Comparison of ENCODE assay signal across 24 cellular contexts in the genomic region with DNA sequence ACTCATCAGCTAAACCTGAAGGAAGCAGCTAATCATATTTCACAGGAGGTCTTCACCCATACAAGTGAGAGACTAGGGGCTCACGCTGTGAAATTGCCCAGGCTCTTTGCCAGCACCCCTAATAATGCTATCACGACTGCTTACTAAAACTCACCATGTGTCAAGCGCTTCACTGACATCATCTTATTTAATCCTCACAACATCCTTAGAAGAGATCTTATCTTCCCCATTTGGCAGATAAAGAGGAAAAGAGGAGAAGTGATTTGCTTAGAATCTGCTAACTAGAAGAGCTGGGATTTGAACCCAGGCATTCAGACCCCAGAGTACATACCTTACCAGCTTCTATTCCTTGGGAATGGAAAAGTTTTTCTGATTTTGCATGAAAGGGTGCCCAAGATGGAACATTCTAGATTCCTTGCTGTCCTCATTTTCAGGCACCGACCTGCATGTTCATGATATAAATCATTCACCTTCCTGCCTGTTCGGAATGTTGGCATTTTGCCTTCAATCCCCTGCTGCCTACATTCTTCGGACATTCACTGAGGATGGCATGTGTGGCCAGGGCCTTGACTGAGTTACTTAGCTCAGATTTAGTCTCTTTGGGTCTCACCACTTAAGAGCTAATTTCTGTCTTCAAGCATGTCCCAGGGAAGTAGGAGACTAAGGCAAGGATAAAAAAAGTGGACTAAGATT.
DNase-seq lines count a peak whose midpoint lies in the region; ATAC-seq, FAIRE-seq and TF ChIP-seq lines count a peak whose summit lies in the region.
"Had no signal": no experiment of that assay in that cellular context is flagged by ENCODE, and none has a peak within 500 bp of the region (broad histone marks: within the 10 kb centered on the region; RNA-seq: fewer than 3 reads in every experiment).

No MANE protein-coding gene starts in this region.

- no peak for ATAC-seq in SK-N-SH treated with all-trans-retinoic acid at 6 μM for 48 hours
- no peak for ATAC-seq in HG03571 (IDR thresholded peaks at IDR 0.05; ENCODE audit: unreplicated experiment)
- ATAC-seq in sciatic nerve = no peak
- no peak for ATAC-seq in stimulated activated naive CD8-positive, alpha-beta T cell treated with anti-CD3 and anti-CD28 coated beads, Interleukin-15, amount 100 ng/mL, for 72 hours
- ATAC-seq: heart left ventricle, WTC11 had no signal

- H3K27me3 Mint-ChIP-seq in stimulated activated naive CD8-positive, alpha-beta T cell treated with anti-CD3 and anti-CD28 coated beads, Interleukin-15, amount 100 ng/mL, for 72 hours = peaks cover 37% of the 10 kb centered on the region

- H3K27ac ChIP-seq in SK-N-SH (ENCODE audit: low read depth in 2 of 2, low read length in 1 of 2) (peak overlapping the region in 1 of 2 experiments; percentile 92; a peak in 2 of 4 replicates), keratinocyte (ENCODE audit: control insufficient read depth, insufficient read depth, low read length) (peak overlapping the region; percentile 33)
- H3K27ac ChIP-seq: brain microvascular endothelial cell, coronary artery, GM23248, heart left ventricle had no signal

- 59% methylated on average over 6 of the region's 6 CpGs for WGBS in SK-N-SH (ENCODE audit: low lambda C conversion rate)

- H3K9me2 ChIP-seq in SK-N-SH = no peaks in the 10 kb centered on the region

- dilution Hi-C loops in keratinocyte (cut with MboI; ENCODE audit: extremely low pct_ligation_motif_present, low sequenced_read_pairs) = no loop called here

- H3K27me3 ChIP-seq in SK-N-SH (ENCODE audit: insufficient read depth) = no peaks in the 10 kb centered on the region
- H3K27me3 ChIP-seq in keratinocyte (ENCODE audit: control insufficient read depth, extremely low read depth, insufficient read depth, low read length) = no peaks in the 10 kb centered on the region
- H3K27me3 ChIP-seq: brain microvascular endothelial cell, heart left ventricle, tibial artery had no signal

- H3K9me1 ChIP-seq in keratinocyte (ENCODE audit: control insufficient read depth, extremely low read depth, insufficient read depth, low read length) = no peaks in the 10 kb centered on the region

- H3K9me3 ChIP-seq in SK-N-SH (no peaks in the 10 kb centered on the region), keratinocyte (ENCODE audit: control insufficient read depth, low read depth, low read length) (no peaks in the 10 kb centered on the region)
- H3K9me3 ChIP-seq: Caco-2, heart left ventricle, tibial artery had no signal

- no peak overlapping the region for H3K4me3 ChIP-seq in SK-N-SH (ENCODE audit: low read depth in 2 of 2, low read length in 1 of 2)
- no peak overlapping the region for H3K4me3 ChIP-seq in keratinocyte (ENCODE audit: control insufficient read depth in 2 of 3, extremely low read depth in 1 of 3, insufficient read depth in 2 of 3, low read depth in 1 of 3, low read length in 3 of 3)
- H3K4me3 ChIP-seq: coronary artery, GM23248, heart left ventricle, tibial artery had no signal

- no peaks in the 10 kb centered on the region for H3K36me3 ChIP-seq in SK-N-SH (replicated peaks in 1 of 2; ENCODE audit: control insufficient read depth in 1 of 2, insufficient read depth in 2 of 2, low read length in 1 of 2)
- H3K36me3 ChIP-seq in keratinocyte (ENCODE audit: control insufficient read depth in 2 of 2, extremely low read depth in 1 of 2, insufficient read depth in 2 of 2, low read length in 2 of 2) = no peaks in the 10 kb centered on the region
- H3K36me3 ChIP-seq: brain microvascular endothelial cell, heart left ventricle, tibial artery had no signal

- POLR2A ChIA-PET in SK-N-SH (lab: Yijun Ruan, JAX) = no interaction called here

- DNase-seq in SK-N-SH (no peak), astrocyte of the hippocampus (ENCODE audit: low read depth, low spot score) (peak; percentile 65), keratinocyte (ENCODE audit: low read depth, low spot score) (no peak), sciatic nerve (ENCODE audit: low spot score) (no peak)
- no peak for DNase-seq in activated CD4-positive, alpha-beta T cell treated with anti-CD3 and anti-CD28 coated beads for 48 hours
- no peak for DNase-seq in stimulated activated naive CD8-positive, alpha-beta T cell treated with anti-CD3 and anti-CD28 coated beads, Interleukin-15, amount 100 ng/mL, for 72 hours
- DNase-seq: 8988T; activated CD4-positive, alpha-beta memory T cell treated with anti-CD3 and anti-CD28 coated beads for 36 hours; brain microvascular endothelial cell; Caco-2; GM23248; heart left ventricle; NCI-H1417; NCI-H2081 treated with DMSO at 0.1 percent for 48 hours; NK-92 treated with Interleukin-12 subunit alpha and Interleukin-12 subunit beta, amount 100 ng/mL, for 24 hours; stimulated activated CD4-positive, alpha-beta T cell treated with anti-CD3 and anti-CD28 coated beads, Interleukin-4, amount 100 ng/mL, for 4 hours; T-helper 9 cell; tibial artery had no signal

- H3K9ac ChIP-seq in SK-N-SH (peak overlapping the region; percentile 51; the same call in 1 of the 2 replicates), keratinocyte (ENCODE audit: control insufficient read depth, extremely low read depth, insufficient read depth, low read length) (peak overlapping the region; percentile 12)
- H3K9ac ChIP-seq: GM23248 had no signal

- H3K4me2 ChIP-seq in SK-N-SH (no peak overlapping the region), keratinocyte (ENCODE audit: control insufficient read depth, extremely low read depth, insufficient read depth, low read depth, low read length) (peak overlapping the region; percentile 34)

- H3K4me1 ChIP-seq in SK-N-SH (ENCODE audit: control insufficient read depth in 1 of 2, insufficient read depth in 2 of 2, low read depth in 1 of 2, low read length in 1 of 2) = peaks cover 7 to 46% of the 10 kb centered on the region in 2 experiments
- peaks cover 71% of the 10 kb centered on the region for H3K4me1 ChIP-seq in keratinocyte (ENCODE audit: control insufficient read depth, extremely low read depth, insufficient read depth, low read length)
- H3K4me1 ChIP-seq: Caco-2 had no signal

- no peak for TF ChIP-seq RAD21 in SK-N-SH (IDR thresholded peaks at IDR 0.05; ENCODE audit: low read length)

- TF ChIP-seq EP300 in SK-N-SH (IDR thresholded peaks at IDR 0.05; ENCODE audit: borderline replicate concordance in 1 of 2, low read depth in 1 of 2, low read length in 1 of 2) = no peak; a peak in 1 of 4 replicates

- CTCF ChIA-PET in SK-N-SH (lab: Yijun Ruan, JAX) = interaction anchor here (0.6 to 1.0 kb wide), 3 partner anchors 13 to 1040 kb away, joined by 3 to 4 read pairs (median 3); no protein-coding TSS in a partner anchor

- peaks cover 36% of the 10 kb centered on the region for H3F3A ChIP-seq in SK-N-SH (replicated peaks; ENCODE audit: insufficient read depth)

- TF ChIP-seq CTCF in SK-N-SH (IDR thresholded peaks at IDR 0.05) (no peak), keratinocyte (optimal IDR thresholded peaks at IDR 0.05 in 1 of 3, IDR thresholded peaks at IDR 0.05 in 1 of 3, conservative IDR thresholded peaks at IDR 0.05 in 1 of 3; ENCODE audit: extremely low read depth in 1 of 3, insufficient read depth in 2 of 3, low read length in 3 of 3) (no peak)

- H3K4me3 Mint-ChIP-seq in stimulated activated naive CD8-positive, alpha-beta T cell treated with anti-CD3 and anti-CD28 coated beads, Interleukin-15, amount 100 ng/mL, for 72 hours = no peak overlapping the region
- H3K4me3 Mint-ChIP-seq: activated CD4-positive, alpha-beta memory T cell treated with anti-CD3 and anti-CD28 coated beads for 36 hours; stimulated activated naive CD8-positive, alpha-beta T cell treated with anti-CD3 and anti-CD28 coated beads, Interleukin-15, Interleukin-2, amounts not matched to agents 100 ng/mL and 50 ng/mL, for 24 hours; WTC11 had no signal

- H3K27ac Mint-ChIP-seq in stimulated activated naive CD8-positive, alpha-beta T cell treated with anti-CD3 and anti-CD28 coated beads, Interleukin-15, amount 100 ng/mL, for 72 hours = no peak overlapping the region
- H3K27ac Mint-ChIP-seq: activated CD4-positive, alpha-beta memory T cell treated with anti-CD3 and anti-CD28 coated beads for 36 hours; stimulated activated naive CD8-positive, alpha-beta T cell treated with anti-CD3 and anti-CD28 coated beads, Interleukin-15, Interleukin-2, amounts not matched to agents 100 ng/mL and 50 ng/mL, for 24 hours; WTC11 had no signal

- no peaks in the 10 kb centered on the region for H4K20me1 ChIP-seq in SK-N-SH (ENCODE audit: insufficient read depth)
- H4K20me1 ChIP-seq in keratinocyte (ENCODE audit: control insufficient read depth, extremely low read depth, insufficient read depth, low read length) = no peaks in the 10 kb centered on the region

- intact Hi-C loops in sciatic nerve (cut with DNase I) = no loop called here

- H3K4me1 Mint-ChIP-seq in stimulated activated naive CD8-positive, alpha-beta T cell treated with anti-CD3 and anti-CD28 coated beads, Interleukin-15, amount 100 ng/mL, for 72 hours = no peaks in the 10 kb centered on the region

- peak; percentile 71 for FAIRE-seq in keratinocyte (lab: Jason Lieb, UNC)
- FAIRE-seq: endometrium had no signal

- H2AFZ ChIP-seq in SK-N-SH (ENCODE audit: low read depth) = no peak overlapping the region
- no peak overlapping the region for H2AFZ ChIP-seq in keratinocyte (ENCODE audit: control insufficient read depth, low read length)
- H2AFZ ChIP-seq: GM23248 had no signal

- no peaks in the 10 kb centered on the region for H3K79me2 ChIP-seq in SK-N-SH (ENCODE audit: insufficient read depth)
- H3K79me2 ChIP-seq in keratinocyte (ENCODE audit: control insufficient read depth, insufficient read depth, low read length) = no peaks in the 10 kb centered on the region

- H3K9me3 Mint-ChIP-seq in stimulated activated naive CD8-positive, alpha-beta T cell treated with anti-CD3 and anti-CD28 coated beads, Interleukin-15, amount 100 ng/mL, for 72 hours = no peaks in the 10 kb centered on the region
- H3K9me3 Mint-ChIP-seq: activated CD4-positive, alpha-beta memory T cell treated with anti-CD3 and anti-CD28 coated beads for 36 hours; stimulated activated naive CD8-positive, alpha-beta T cell treated with anti-CD3 and anti-CD28 coated beads, Interleukin-15, Interleukin-2, amounts not matched to agents 100 ng/mL and 50 ng/mL, for 24 hours; WTC11 had no signal

TF ChIP-seq in SK-N-SH, 30 proteins besides CTCF, POLR2A, EP300 and RAD21 (continues in another document):
- no peak for TF ChIP-seq SMC3 (IDR thresholded peaks at IDR 0.05; ENCODE audit: low read depth, low read length)

TF ChIP-seq in SK-N-SH treated with all-trans-retinoic acid at 6 μM for 48 hours, 23 proteins besides CTCF, POLR2A, EP300 and RAD21:
- TF ChIP-seq BACH2 (CRISPR knock-in tag; IDR thresholded peaks at IDR 0.05; ENCODE audit: borderline replicate concordance) = no peak
- no peak for TF ChIP-seq GLIS3 (CRISPR knock-in tag; IDR thresholded peaks at IDR 0.05)
- TF ChIP-seq TCF4 (CRISPR knock-in tag; IDR thresholded peaks at IDR 0.05; ENCODE audit: borderline replicate concordance) = no peak
- TF ChIP-seq RARB (CRISPR knock-in tag; IDR thresholded peaks at IDR 0.05) = no peak
- no peak for TF ChIP-seq ZNF8 (CRISPR knock-in tag; IDR thresholded peaks at IDR 0.05)
- no peak for TF ChIP-seq ISL1 (CRISPR knock-in tag; IDR thresholded peaks at IDR 0.05)
